ENCODE assay signal across 8 cellular contexts in genomic region chr22:31272522-31273446, GRCh38. TPM values are rescaled to one million over a fixed set of nuclear protein-coding genes. Genes with fewer than 3 reads are reported as not detected.
A peak's percentile ranks its signal among the peaks of the same experiment; 100 is the strongest.
DNase-seq lines count a peak whose midpoint lies in the region; ATAC-seq and TF ChIP-seq lines count a peak whose summit lies in the region.

No MANE protein-coding gene starts in this region.

- H3K9me3 Mint-ChIP-seq in CD8-positive, alpha-beta memory T cell = no peaks in the 10 kb centered on the region
- no peaks in the 10 kb centered on the region for H3K9me3 Mint-ChIP-seq in activated naive CD4-positive, alpha-beta T cell treated with anti-CD3 and anti-CD28 coated beads, Interleukin-2, amount 50 U/mL, for 24 hours

- H3K4me1 ChIP-seq in CD8-positive, alpha-beta memory T cell (ENCODE audit: insufficient read depth, low read length) = peaks cover 39% of the 10 kb centered on the region
- H3K4me1 ChIP-seq in OCI-LY3 (ENCODE audit: low read length) (no peaks in the 10 kb centered on the region), ovary (ENCODE audit: insufficient read depth) (peaks cover 2% of the 10 kb centered on the region)

- peaks cover 4 to 58% (median 7%) of the 10 kb centered on the region in 3 donors for H3K36me3 Mint-ChIP-seq in CD8-positive, alpha-beta memory T cell
- H3K36me3 Mint-ChIP-seq in activated naive CD4-positive, alpha-beta T cell treated with anti-CD3 and anti-CD28 coated beads, Interleukin-2, amount 50 U/mL, for 24 hours = peaks cover 10% of the 10 kb centered on the region

- intact Hi-C loops in ovary (cut with DNase I) = no loop called here

- POLR2A ChIA-PET in CD8-positive, alpha-beta memory T cell (lab: Charles Lee) = interaction anchor here (0.6 to 5.8 kb wide), 10 partner anchors 9 to 208 kb away, joined by 3 to 30 read pairs (median 4); partner anchors contain the start of genes LIMK2, PATZ1 and PIK3IP1
- POLR2A ChIA-PET in HEK293T (lab: Yijun Ruan, JAX) = interaction anchor here (1.0 to 1.6 kb wide), 6 partner anchors 18 to 112 kb away, joined by 3 to 6 read pairs (median 4); partner anchors contain the start of genes LIMK2, PIK3IP1 and RNF185

- H3K27ac ChIP-seq in CD8-positive, alpha-beta memory T cell (ENCODE audit: low read depth, low read length) = no peak overlapping the region
- H3K27ac ChIP-seq in OCI-LY3 (ENCODE audit: low read length) (no peak overlapping the region), ovary (peak overlapping the region in 1 of 2 donors; percentile 3)

- H3K36me3 ChIP-seq in CD8-positive, alpha-beta memory T cell (ENCODE audit: insufficient read depth, low read length) = peaks cover 4% of the 10 kb centered on the region
- H3K36me3 ChIP-seq in OCI-LY3 (replicated peaks; ENCODE audit: low read depth, low read length) = peaks cover 42% of the 10 kb centered on the region
- H3K36me3 ChIP-seq in ovary = no peaks in the 10 kb centered on the region

- H3K27me3 Mint-ChIP-seq in CD8-positive, alpha-beta memory T cell = no peaks in the 10 kb centered on the region
- no peaks in the 10 kb centered on the region for H3K27me3 Mint-ChIP-seq in activated naive CD4-positive, alpha-beta T cell treated with anti-CD3 and anti-CD28 coated beads, Interleukin-2, amount 50 U/mL, for 24 hours

- no peaks in the 10 kb centered on the region for H3K9me3 ChIP-seq in CD8-positive, alpha-beta memory T cell (ENCODE audit: low read length)
- H3K9me3 ChIP-seq in OCI-LY3 (ENCODE audit: insufficient read depth, low read length) = no peaks in the 10 kb centered on the region
- H3K9me3 ChIP-seq in ovary = no peaks in the 10 kb centered on the region

- TF ChIP-seq EP300 in ovary (IDR thresholded peaks at IDR 0.05) = no peak

- H3K9ac ChIP-seq in OCI-LY3 (ENCODE audit: low read length) = no peak overlapping the region

- no peaks in the 10 kb centered on the region for H3K27me3 ChIP-seq in CD8-positive, alpha-beta memory T cell (ENCODE audit: insufficient read depth, low read length, poor library complexity, severe bottlenecking)
- H3K27me3 ChIP-seq in OCI-LY3 (ENCODE audit: low read depth, low read length) (no peaks in the 10 kb centered on the region), ovary (no peaks in the 10 kb centered on the region)

- H3K27ac Mint-ChIP-seq in CD8-positive, alpha-beta memory T cell = peak overlapping the region; percentile 55 to 95 (median 80)
- peak overlapping the region; percentile 72 for H3K27ac Mint-ChIP-seq in activated naive CD4-positive, alpha-beta T cell treated with anti-CD3 and anti-CD28 coated beads, Interleukin-2, amount 50 U/mL, for 24 hours

- no peaks in the 10 kb centered on the region for H3K79me2 ChIP-seq in OCI-LY3 (ENCODE audit: low read length)

- H2AFZ ChIP-seq in OCI-LY3 (ENCODE audit: low read depth, low read length) = no peak overlapping the region

- peak in 3 of 5 donors; percentile 38 to 63 (median 57) for DNase-seq in CD8-positive, alpha-beta memory T cell
- DNase-seq in HEK293T (ENCODE audit: extremely low spot score) (peak; percentile 81), germinal center (ENCODE audit: low spot score) (peak; percentile 42), ovary (peak in 3 of 5 donors; percentile 40 to 70 (median 56))

- TF ChIP-seq POLR2A in ovary (IDR thresholded peaks at IDR 0.05) = no peak

- peaks cover 41 to 61% (median 43%) of the 10 kb centered on the region in 3 donors for H3K4me1 Mint-ChIP-seq in CD8-positive, alpha-beta memory T cell
- peaks cover 71% of the 10 kb centered on the region for H3K4me1 Mint-ChIP-seq in activated naive CD4-positive, alpha-beta T cell treated with anti-CD3 and anti-CD28 coated beads, Interleukin-2, amount 50 U/mL, for 24 hours

- H3K4me2 ChIP-seq in OCI-LY3 (ENCODE audit: low read length) = no peak overlapping the region

- 70 to 77% (median 72%) methylated on average over 15 of the region's 15 CpGs for WGBS in ovary, 3 donors

- ATAC-seq in HG03354 (IDR thresholded peaks at IDR 0.05; ENCODE audit: poor library complexity, severe bottlenecking, unreplicated experiment) (no peak), HG02642 (IDR thresholded peaks at IDR 0.05; ENCODE audit: poor library complexity, unreplicated experiment) (no peak)

- peak; percentile 80 for TF ChIP-seq CTCF in OCI-LY3 (IDR thresholded peaks at IDR 0.05; ENCODE audit: low read depth, low read length)
- peak; percentile 37 to 47 (median 44) for TF ChIP-seq CTCF in ovary (IDR thresholded peaks at IDR 0.05)

- H3K4me3 ChIP-seq in CD8-positive, alpha-beta memory T cell (ENCODE audit: low read length) = no peak overlapping the region
- H3K4me3 ChIP-seq in OCI-LY3 (ENCODE audit: low read length) = no peak overlapping the region
- no peak overlapping the region for H3K4me3 ChIP-seq in ovary

- H4K20me1 ChIP-seq in OCI-LY3 (ENCODE audit: insufficient read depth, low read length) = no peaks in the 10 kb centered on the region

- CTCF ChIA-PET in CD8-positive, alpha-beta memory T cell (lab: Charles Lee) = interaction anchor here (0.7 to 5.1 kb wide), 26 partner anchors 10 to 389 kb away, joined by 3 to 55 read pairs (median 5); partner anchors contain the start of genes LIMK2, PIK3IP1, SELENOM and SMTN
- CTCF ChIA-PET in HEK293T (lab: Yijun Ruan, JAX) = interaction anchor here (0.6 to 2.2 kb wide), 25 partner anchors 9 to 190 kb away, joined by 3 to 19 read pairs (median 4); partner anchors contain the start of genes LIMK2, PIK3IP1 and RNF185

- H3K4me3 Mint-ChIP-seq in CD8-positive, alpha-beta memory T cell = no peak overlapping the region
- no peak overlapping the region for H3K4me3 Mint-ChIP-seq in activated naive CD4-positive, alpha-beta T cell treated with anti-CD3 and anti-CD28 coated beads, Interleukin-2, amount 50 U/mL, for 24 hours

TF ChIP-seq in HEK293T, 16 proteins besides CTCF, POLR2A, EP300 and RAD21:
- TF ChIP-seq TARDBP (IDR thresholded peaks at IDR 0.05) = no peak
- no peak for TF ChIP-seq FOXK2 (IDR thresholded peaks at IDR 0.05)

RNA-seq across cellular contexts. Expression of gene PIK3IP1, which starts 19.5 kb away (rescaled TPM):
- total RNA-seq in CD8-positive, alpha-beta memory T cell = 10 to 100 TPM; 32.2 to 35.3 TPM
- 350 TPM for polyA plus RNA-seq in CD8-positive, alpha-beta memory T cell
- total RNA-seq in ovary = 10 to 100 TPM; 10.8 to 34.2 (median 18.7) TPM
- polyA plus RNA-seq in ovary = 10 to 100 TPM; 26.5 to 48.9 TPM
